19 cellular contexts compared by ENCODE assay signal in the genomic region with DNA sequence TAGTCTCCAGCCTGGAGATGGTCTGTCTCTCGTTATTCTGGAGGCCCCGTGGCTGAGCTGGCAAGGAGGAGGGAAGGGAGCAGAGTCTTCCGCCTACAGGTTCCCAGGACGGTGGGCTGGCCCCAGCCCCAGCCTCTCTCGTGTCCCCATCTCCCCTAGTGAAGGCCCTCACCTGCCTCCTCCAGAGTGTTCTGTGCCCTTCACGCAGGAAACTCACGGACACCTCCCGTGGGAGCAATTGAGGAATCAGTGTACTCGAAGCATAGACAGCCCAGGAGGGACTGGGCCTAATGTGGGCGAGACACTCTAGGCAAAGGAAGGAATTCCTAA.
DNase-seq lines count a peak whose midpoint lies in the region; ATAC-seq, FAIRE-seq and TF ChIP-seq lines count a peak whose summit lies in the region.
"Had no signal": no experiment of that assay in that cellular context is flagged by ENCODE, and none has a peak within 500 bp of the region (broad histone marks: within the 10 kb centered on the region; RNA-seq: fewer than 3 reads in every experiment).

No MANE protein-coding gene starts in this region.

- H3K9me3 ChIP-seq in lower lobe of right lung (no peaks in the 10 kb centered on the region), stomach smooth muscle (ENCODE audit: control insufficient read depth in 2 of 2, low read length in 2 of 2) (no peaks in the 10 kb centered on the region)

- intact Hi-C loops in lower lobe of right lung (cut with DNase I): no loop called here

- H3K36me3 ChIP-seq in lower lobe of right lung (no peaks in the 10 kb centered on the region), stomach smooth muscle (ENCODE audit: control insufficient read depth in 2 of 2, insufficient read depth in 2 of 2, low read length in 2 of 2) (no peaks in the 10 kb centered on the region)

- peak; percentile 61 for DNase-seq in AG08395 (ENCODE audit: low spot score)
- DNase-seq in lower lobe of right lung: no peak
- DNase-seq in stimulated activated naive CD4-positive, alpha-beta T cell treated with Interleukin-2 at 50 U/mL for 16 hours (lab: John Stamatoyannopoulos, UW): no peak
- no peak for DNase-seq in frontal cortex (ENCODE audit: low spot score in 2 of 2)
- DNase-seq in DMS153 (lab: John Stamatoyannopoulos, UW): no peak
- DNase-seq in HPDE6-E6E7 (ENCODE audit: extremely low spot score): no peak
- DNase-seq: activated CD4-positive, alpha-beta T cell treated with anti-CD3 and anti-CD28 coated beads for 36 hours; CD8-positive, alpha-beta T cell; H9; NCI-H2171; NCI-H526 treated with DMSO at 0.1 percent for 48 hours; nephron progenitor cell; small intestine; stimulated activated CD4-positive, alpha-beta T cell treated with anti-CD3 and anti-CD28 coated beads, Interleukin-2, amount 100 ng/mL, for 48 hours; T-cell had no signal

- H3K27me3 ChIP-seq in lower lobe of right lung (ENCODE audit: low read depth) (no peaks in the 10 kb centered on the region), stomach smooth muscle (ENCODE audit: control insufficient read depth in 1 of 2, insufficient read depth in 2 of 2, low read length in 2 of 2) (no peaks in the 10 kb centered on the region)

- ATAC-seq in SK-N-SH treated with all-trans-retinoic acid at 6 μM for 48 hours (peak; percentile 74), lower lobe of right lung (no peak)
- ATAC-seq: activated CD4-positive, alpha-beta T cell treated with anti-CD3 and anti-CD28 coated beads for 36 hours; CD8-positive, alpha-beta T cell; T-cell had no signal

- H3K9ac ChIP-seq in stomach smooth muscle (ENCODE audit: low read length in 2 of 2): peak overlapping the region; percentile 26 to 47
- H3K9ac ChIP-seq: KMS-11 had no signal

- TF ChIP-seq CTCF in lower lobe of right lung (IDR thresholded peaks at IDR 0.05): no peak

- FAIRE-seq in frontal cortex (lab: Jason Lieb, UNC): no peak
- FAIRE-seq: GM12891, small intestine had no signal

- peaks cover 20% of the 10 kb centered on the region for H3K4me1 ChIP-seq in lower lobe of right lung
- peaks cover 33% of the 10 kb centered on the region for H3K4me1 ChIP-seq in stomach smooth muscle (ENCODE audit: control insufficient read depth, insufficient read depth, low read length)

- H3K4me3 ChIP-seq in lower lobe of right lung: no peak overlapping the region
- H3K4me3 ChIP-seq in stomach smooth muscle (ENCODE audit: low read length in 2 of 2): peak overlapping the region in 1 of 2 donors; percentile 29

- peak overlapping the region; percentile 53 for H3K27ac ChIP-seq in lower lobe of right lung
- H3K27ac ChIP-seq in stomach smooth muscle (ENCODE audit: low read length): peak overlapping the region; percentile 84
- H3K27ac ChIP-seq: KMS-11 had no signal

TF ChIP-seq in SK-N-SH treated with all-trans-retinoic acid at 6 μM for 48 hours, 23 proteins besides CTCF, POLR2A, EP300 and RAD21:
- TF ChIP-seq SNAI2 (CRISPR knock-in tag; IDR thresholded peaks at IDR 0.05): no peak
- no peak for TF ChIP-seq ZNF8 (CRISPR knock-in tag; IDR thresholded peaks at IDR 0.05)
- TF ChIP-seq TOX (CRISPR knock-in tag; IDR thresholded peaks at IDR 0.05; ENCODE audit: borderline replicate concordance): no peak
- no peak for TF ChIP-seq TCF4 (CRISPR knock-in tag; IDR thresholded peaks at IDR 0.05; ENCODE audit: borderline replicate concordance)
- TF ChIP-seq BACH2 (CRISPR knock-in tag; IDR thresholded peaks at IDR 0.05; ENCODE audit: borderline replicate concordance): no peak
- no peak for TF ChIP-seq PPARA (CRISPR knock-in tag; IDR thresholded peaks at IDR 0.05; ENCODE audit: borderline replicate concordance)
- TF ChIP-seq, protein P1, sequence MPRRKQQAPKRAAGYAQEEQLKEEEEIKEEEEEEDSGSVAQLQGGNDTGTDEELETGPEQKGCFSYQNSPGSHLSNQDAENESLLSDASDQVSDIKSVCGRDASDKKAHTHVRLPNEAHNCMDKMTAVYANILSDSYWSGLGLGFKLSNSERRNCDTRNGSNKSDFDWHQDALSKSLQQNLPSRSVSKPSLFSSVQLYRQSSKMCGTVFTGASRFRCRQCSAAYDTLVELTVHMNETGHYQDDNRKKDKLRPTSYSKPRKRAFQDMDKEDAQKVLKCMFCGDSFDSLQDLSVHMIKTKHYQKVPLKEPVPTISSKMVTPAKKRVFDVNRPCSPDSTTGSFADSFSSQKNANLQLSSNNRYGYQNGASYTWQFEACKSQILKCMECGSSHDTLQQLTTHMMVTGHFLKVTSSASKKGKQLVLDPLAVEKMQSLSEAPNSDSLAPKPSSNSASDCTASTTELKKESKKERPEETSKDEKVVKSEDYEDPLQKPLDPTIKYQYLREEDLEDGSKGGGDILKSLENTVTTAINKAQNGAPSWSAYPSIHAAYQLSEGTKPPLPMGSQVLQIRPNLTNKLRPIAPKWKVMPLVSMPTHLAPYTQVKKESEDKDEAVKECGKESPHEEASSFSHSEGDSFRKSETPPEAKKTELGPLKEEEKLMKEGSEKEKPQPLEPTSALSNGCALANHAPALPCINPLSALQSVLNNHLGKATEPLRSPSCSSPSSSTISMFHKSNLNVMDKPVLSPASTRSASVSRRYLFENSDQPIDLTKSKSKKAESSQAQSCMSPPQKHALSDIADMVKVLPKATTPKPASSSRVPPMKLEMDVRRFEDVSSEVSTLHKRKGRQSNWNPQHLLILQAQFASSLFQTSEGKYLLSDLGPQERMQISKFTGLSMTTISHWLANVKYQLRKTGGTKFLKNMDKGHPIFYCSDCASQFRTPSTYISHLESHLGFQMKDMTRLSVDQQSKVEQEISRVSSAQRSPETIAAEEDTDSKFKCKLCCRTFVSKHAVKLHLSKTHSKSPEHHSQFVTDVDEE (CRISPR knock-in tag; IDR thresholded peaks at IDR 0.05): no peak
- no peak for TF ChIP-seq OSR1 (CRISPR knock-in tag; IDR thresholded peaks at IDR 0.05)
- TF ChIP-seq, protein P2, sequence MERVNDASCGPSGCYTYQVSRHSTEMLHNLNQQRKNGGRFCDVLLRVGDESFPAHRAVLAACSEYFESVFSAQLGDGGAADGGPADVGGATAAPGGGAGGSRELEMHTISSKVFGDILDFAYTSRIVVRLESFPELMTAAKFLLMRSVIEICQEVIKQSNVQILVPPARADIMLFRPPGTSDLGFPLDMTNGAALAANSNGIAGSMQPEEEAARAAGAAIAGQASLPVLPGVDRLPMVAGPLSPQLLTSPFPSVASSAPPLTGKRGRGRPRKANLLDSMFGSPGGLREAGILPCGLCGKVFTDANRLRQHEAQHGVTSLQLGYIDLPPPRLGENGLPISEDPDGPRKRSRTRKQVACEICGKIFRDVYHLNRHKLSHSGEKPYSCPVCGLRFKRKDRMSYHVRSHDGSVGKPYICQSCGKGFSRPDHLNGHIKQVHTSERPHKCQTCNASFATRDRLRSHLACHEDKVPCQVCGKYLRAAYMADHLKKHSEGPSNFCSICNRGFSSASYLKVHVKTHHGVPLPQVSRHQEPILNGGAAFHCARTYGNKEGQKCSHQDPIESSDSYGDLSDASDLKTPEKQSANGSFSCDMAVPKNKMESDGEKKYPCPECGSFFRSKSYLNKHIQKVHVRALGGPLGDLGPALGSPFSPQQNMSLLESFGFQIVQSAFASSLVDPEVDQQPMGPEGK (CRISPR knock-in tag; IDR thresholded peaks at IDR 0.05; ENCODE audit: borderline replicate concordance): no peak
- no peak for TF ChIP-seq RARB (CRISPR knock-in tag; IDR thresholded peaks at IDR 0.05)
- TF ChIP-seq GLIS3 (CRISPR knock-in tag; IDR thresholded peaks at IDR 0.05): no peak
- no peak for TF ChIP-seq ZNF565 (CRISPR knock-in tag; conservative IDR thresholded peaks at IDR 0.05; ENCODE audit: low read depth)
- TF ChIP-seq ZFP30 (CRISPR knock-in tag; IDR thresholded peaks at IDR 0.05): no peak
- TF ChIP-seq, protein P3, sequence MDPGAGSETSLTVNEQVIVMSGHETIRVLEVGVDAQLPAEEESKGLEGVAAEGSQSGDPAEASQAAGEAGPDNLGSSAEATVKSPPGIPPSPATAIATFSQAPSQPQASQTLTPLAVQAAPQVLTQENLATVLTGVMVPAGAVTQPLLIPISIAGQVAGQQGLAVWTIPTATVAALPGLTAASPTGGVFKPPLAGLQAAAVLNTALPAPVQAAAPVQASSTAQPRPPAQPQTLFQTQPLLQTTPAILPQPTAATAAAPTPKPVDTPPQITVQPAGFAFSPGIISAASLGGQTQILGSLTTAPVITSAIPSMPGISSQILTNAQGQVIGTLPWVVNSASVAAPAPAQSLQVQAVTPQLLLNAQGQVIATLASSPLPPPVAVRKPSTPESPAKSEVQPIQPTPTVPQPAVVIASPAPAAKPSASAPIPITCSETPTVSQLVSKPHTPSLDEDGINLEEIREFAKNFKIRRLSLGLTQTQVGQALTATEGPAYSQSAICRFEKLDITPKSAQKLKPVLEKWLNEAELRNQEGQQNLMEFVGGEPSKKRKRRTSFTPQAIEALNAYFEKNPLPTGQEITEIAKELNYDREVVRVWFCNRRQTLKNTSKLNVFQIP (CRISPR knock-in tag; IDR thresholded peaks at IDR 0.05; ENCODE audit: borderline replicate concordance, low read depth): no peak
- no peak for TF ChIP-seq ZNF70 (CRISPR knock-in tag; IDR thresholded peaks at IDR 0.05)
- TF ChIP-seq, protein P4, sequence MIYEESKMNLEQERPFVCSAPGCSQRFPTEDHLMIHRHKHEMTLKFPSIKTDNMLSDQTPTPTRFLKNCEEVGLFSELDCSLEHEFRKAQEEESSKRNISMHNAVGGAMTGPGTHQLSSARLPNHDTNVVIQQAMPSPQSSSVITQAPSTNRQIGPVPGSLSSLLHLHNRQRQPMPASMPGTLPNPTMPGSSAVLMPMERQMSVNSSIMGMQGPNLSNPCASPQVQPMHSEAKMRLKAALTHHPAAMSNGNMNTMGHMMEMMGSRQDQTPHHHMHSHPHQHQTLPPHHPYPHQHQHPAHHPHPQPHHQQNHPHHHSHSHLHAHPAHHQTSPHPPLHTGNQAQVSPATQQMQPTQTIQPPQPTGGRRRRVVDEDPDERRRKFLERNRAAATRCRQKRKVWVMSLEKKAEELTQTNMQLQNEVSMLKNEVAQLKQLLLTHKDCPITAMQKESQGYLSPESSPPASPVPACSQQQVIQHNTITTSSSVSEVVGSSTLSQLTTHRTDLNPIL (CRISPR knock-in tag; IDR thresholded peaks at IDR 0.05; ENCODE audit: low read depth): no peak
- TF ChIP-seq, protein P5, sequence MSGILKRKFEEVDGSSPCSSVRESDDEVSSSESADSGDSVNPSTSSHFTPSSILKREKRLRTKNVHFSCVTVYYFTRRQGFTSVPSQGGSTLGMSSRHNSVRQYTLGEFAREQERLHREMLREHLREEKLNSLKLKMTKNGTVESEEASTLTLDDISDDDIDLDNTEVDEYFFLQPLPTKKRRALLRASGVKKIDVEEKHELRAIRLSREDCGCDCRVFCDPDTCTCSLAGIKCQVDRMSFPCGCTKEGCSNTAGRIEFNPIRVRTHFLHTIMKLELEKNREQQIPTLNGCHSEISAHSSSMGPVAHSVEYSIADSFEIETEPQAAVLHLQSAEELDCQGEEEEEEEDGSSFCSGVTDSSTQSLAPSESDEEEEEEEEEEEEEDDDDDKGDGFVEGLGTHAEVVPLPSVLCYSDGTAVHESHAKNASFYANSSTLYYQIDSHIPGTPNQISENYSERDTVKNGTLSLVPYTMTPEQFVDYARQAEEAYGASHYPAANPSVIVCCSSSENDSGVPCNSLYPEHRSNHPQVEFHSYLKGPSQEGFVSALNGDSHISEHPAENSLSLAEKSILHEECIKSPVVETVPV (CRISPR knock-in tag; IDR thresholded peaks at IDR 0.05): no peak
